Comparison of ENCODE assay signal across 1 cellular context in the genomic region with DNA sequence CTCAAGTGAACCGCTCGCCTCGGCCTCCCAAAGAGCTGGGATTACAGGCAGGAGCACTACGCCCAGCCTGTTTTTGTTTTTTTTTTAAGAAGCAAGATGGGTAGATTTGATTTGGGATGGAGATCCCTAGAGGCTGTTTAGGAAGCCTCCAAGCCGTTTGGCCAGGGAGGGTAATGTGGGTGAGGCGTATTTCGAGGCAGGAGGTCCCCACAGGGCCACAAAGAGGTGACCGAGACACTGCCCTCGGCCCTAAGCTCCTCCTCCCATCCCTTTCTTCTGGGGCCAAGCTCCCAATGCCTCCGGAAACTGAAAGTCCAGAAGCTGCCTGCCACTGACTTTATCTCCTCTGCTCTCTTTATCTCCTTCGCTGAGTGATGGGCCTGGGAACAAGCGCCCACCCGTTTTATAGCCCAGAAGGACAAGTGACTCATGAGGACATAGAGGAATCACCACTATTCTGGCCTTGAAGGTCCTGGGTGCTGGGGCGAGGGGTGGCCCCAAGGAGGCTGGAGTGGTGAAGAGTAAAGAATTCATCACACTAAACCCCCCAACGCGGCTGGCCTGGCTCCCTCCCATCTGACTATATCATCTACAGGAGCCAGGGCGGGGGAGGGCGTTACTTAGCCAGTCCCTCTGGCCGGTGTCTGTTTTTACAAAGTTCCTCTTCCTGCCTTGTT.
TF ChIP-seq lines count a peak whose summit lies in the region.

No MANE protein-coding gene starts in this region.

TF ChIP-seq in IMR-90, 13 proteins besides CTCF, POLR2A, EP300 and RAD21:
- TF ChIP-seq FOS (IDR thresholded peaks at IDR 0.05; ENCODE audit: low read depth, low read length) (peak; percentile 20; the same call in 1 of the 2 replicates), MAZ (IDR thresholded peaks at IDR 0.05; ENCODE audit: borderline replicate concordance, low read depth, low read length) (no peak)
